In genomic region chr6:50449128-50449527, GRCh38 we compare ENCODE assay signal across 9 cellular contexts.
"Had no signal": no experiment of that assay in that cellular context is flagged by ENCODE, and none has a peak within 500 bp of the region (broad histone marks: within the 10 kb centered on the region; RNA-seq: fewer than 3 reads in every experiment).

No MANE protein-coding gene starts in this region.

- H3K27ac Mint-ChIP-seq: GM23338, HFFc6, IgD-negative memory B cell had no signal

- H3K9me3 Mint-ChIP-seq: GM23338 had no signal

- H3K4me3 Mint-ChIP-seq: GM23338, HFFc6, IgD-negative memory B cell had no signal

- H3K4me3 ChIP-seq: GM23338, HAP-1 had no signal

- FAIRE-seq: H1 had no signal

- H3K27ac ChIP-seq: HL-60 had no signal

- H3K27me3 Mint-ChIP-seq: IgD-negative memory B cell had no signal

- ATAC-seq: GM23338, HCT116 had no signal

- DNase-seq: H7, HFFc6, KG1 had no signal

- H3K4me1 ChIP-seq: HAP-1 had no signal

- H3K4me2 ChIP-seq: GM23338 had no signal

- H3K36me3 Mint-ChIP-seq: IgD-negative memory B cell had no signal

- H3K9me3 ChIP-seq: HAP-1 had no signal

- H3K36me3 ChIP-seq: HAP-1 had no signal

- H2AFZ ChIP-seq: GM23338 had no signal

- H3K4me1 Mint-ChIP-seq: IgD-negative memory B cell had no signal
